Comparison of ENCODE assay signal across 1 cellular context in genomic region chr19:3483226-3483628, GRCh38.
TF ChIP-seq lines count a peak whose summit lies in the region.

Gene SMIM44, minus strand, starts transcription at chr19:3483441. Its CDS starts 38 bp downstream, at chr19:3483403.

TF ChIP-seq in SK-N-SH treated with all-trans-retinoic acid at 6 μM for 48 hours, 23 proteins besides CTCF, POLR2A, EP300 and RAD21 (continued from another document):
- TF ChIP-seq PATZ1 (CRISPR knock-in tag; IDR thresholded peaks at IDR 0.05; ENCODE audit: borderline replicate concordance) (no peak), CSRNP3 (CRISPR knock-in tag; IDR thresholded peaks at IDR 0.05) (no peak), CSDC2 (CRISPR knock-in tag; IDR thresholded peaks at IDR 0.05) (no peak), ZNF565 (CRISPR knock-in tag; conservative IDR thresholded peaks at IDR 0.05; ENCODE audit: low read depth) (no peak)
